Comparison of ENCODE assay signal across 8 cellular contexts in the genomic region with DNA sequence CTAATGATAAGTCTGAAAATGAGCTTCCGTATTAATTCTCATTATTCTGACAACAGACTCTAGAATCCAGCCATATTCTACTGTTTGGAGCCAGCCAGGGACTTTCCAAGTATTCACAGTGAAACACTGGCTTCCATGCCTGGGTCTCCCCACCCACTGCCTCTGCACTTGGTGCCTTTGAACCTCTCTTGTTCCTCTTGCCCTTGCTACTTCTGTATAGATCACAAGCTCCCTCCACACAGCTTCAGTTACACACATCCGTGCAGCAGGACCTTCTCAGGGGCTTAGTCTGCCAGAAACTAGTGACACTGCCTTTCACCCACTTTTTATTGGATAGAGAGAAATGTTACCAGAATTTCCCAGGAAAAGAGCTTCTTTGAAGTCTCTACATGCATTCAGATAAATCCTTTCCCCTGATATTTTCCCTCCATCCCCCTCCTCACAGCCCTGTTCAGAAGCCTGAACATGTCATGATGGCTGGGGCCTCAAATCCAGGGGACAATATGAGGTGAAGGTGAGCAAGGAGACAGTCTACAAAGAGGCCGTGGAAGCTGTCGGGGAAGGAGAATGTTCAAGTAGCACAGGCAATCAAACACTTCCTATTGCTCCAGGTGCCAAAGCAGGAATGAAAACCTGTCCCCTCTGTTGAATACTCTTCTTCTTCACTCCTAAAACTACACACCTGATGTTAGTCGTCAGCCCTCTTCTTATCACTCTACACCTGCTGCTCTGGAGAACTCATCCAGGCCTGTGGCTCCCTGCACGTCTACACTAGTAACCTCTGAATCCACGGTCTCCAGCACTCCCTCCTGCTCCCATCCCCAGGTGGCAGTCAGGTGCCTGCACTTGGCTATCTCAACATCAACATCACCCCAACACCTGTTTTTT. TPM values are rescaled to one million over a fixed set of nuclear protein-coding genes. Genes with fewer than 3 reads are reported as not detected.
DNase-seq lines count a peak whose midpoint lies in the region; ATAC-seq and TF ChIP-seq lines count a peak whose summit lies in the region.

No MANE protein-coding gene starts in this region.

- DNase-seq in GM12865 (ENCODE audit: low read depth) (peak; percentile 93), HT1080 (ENCODE audit: low read depth) (peak; percentile 3), psoas muscle (no peak), EL (no peak), posterior cingulate gyrus (no peak), NCI-H82 treated with DMSO at 0.1 percent for 48 hours (lab: John Stamatoyannopoulos, UW; ENCODE audit: unreplicated experiment) (no peak)

- no peaks in the 10 kb centered on the region for H3K36me3 ChIP-seq in duodenal mucosa (ENCODE audit: control insufficient read depth in 1 of 2, insufficient read depth in 2 of 2, low read length in 2 of 2)
- H3K36me3 ChIP-seq in psoas muscle (ENCODE audit: insufficient read depth in 1 of 2, low read depth in 1 of 2): no peaks in the 10 kb centered on the region

- H3K27me3 ChIP-seq in duodenal mucosa (ENCODE audit: control insufficient read depth in 1 of 2, insufficient read depth in 2 of 2, low read length in 2 of 2) (peaks cover 0 to 5% of the 10 kb centered on the region in 2 donors), psoas muscle (ENCODE audit: insufficient read depth in 3 of 3, low read length in 2 of 3) (peaks cover 0 to 5% (median 4%) of the 10 kb centered on the region in 3 donors)

- ATAC-seq in GM21423 (IDR thresholded peaks at IDR 0.05; ENCODE audit: unreplicated experiment): peak; percentile 70
- peak in 1 of 4 donors; percentile 51 for ATAC-seq in psoas muscle

- no peak overlapping the region for H3K9ac ChIP-seq in duodenal mucosa (ENCODE audit: low read depth in 1 of 2, low read length in 2 of 2)

- peaks cover 0 to 5% of the 10 kb centered on the region in 2 donors for H3K4me1 ChIP-seq in duodenal mucosa (ENCODE audit: control insufficient read depth in 1 of 2, insufficient read depth in 2 of 2, low read length in 2 of 2)
- H3K4me1 ChIP-seq in psoas muscle: no peaks in the 10 kb centered on the region

- TF ChIP-seq CTCF in GM12865 (IDR thresholded peaks at IDR 0.05; ENCODE audit: insufficient read depth, low read depth, low read length, missing control alignments) (no peak), psoas muscle (IDR thresholded peaks at IDR 0.05) (no peak)

- WGBS in psoas muscle, 3 donors: 42 to 59% (median 44%) methylated on average over 7 of the region's 7 CpGs

- H3K9me3 ChIP-seq in duodenal mucosa (ENCODE audit: control insufficient read depth in 1 of 2, low read length in 2 of 2) (no peaks in the 10 kb centered on the region), psoas muscle (no peaks in the 10 kb centered on the region)

- peak overlapping the region; percentile 54 for H3K4me3 ChIP-seq in GM12865 (ENCODE audit: low read depth, low read length)
- H3K4me3 ChIP-seq in duodenal mucosa (ENCODE audit: low read depth in 1 of 2, low read length in 2 of 2): no peak overlapping the region
- H3K4me3 ChIP-seq in psoas muscle: no peak overlapping the region

- H3K27ac ChIP-seq in duodenal mucosa (ENCODE audit: low read depth, low read length) (peak overlapping the region; percentile 26), psoas muscle (peak overlapping the region; percentile 51)

- intact Hi-C loops in psoas muscle (cut with DNase I): no loop called here
- intact Hi-C loops in posterior cingulate gyrus (cut with DNase I): no loop called here

RNA-seq across cellular contexts. Expression of a gene that starts 20.1 kb away (rescaled TPM):
- not detected in 2 replicates for total RNA-seq in HT1080 (2014; rRNA removed; shearing (Covaris generic))
- 0.09 TPM in 1 of 2 replicates, not detected in the other for polyA plus RNA-seq in HT1080 (2015; cell fraction: cytosol; rRNA removed)
- 0.11 and 0.28 TPM in 2 replicates for polyA plus RNA-seq in HT1080 (2015; cell fraction: nucleus; rRNA removed)
- total RNA-seq in psoas muscle: 1 to 10 TPM in 2 of 4 donors, under 1 TPM in 2; 0.48 to 1.5 (median 0.85) TPM
- under 1 TPM; 0.36 to 0.77 (median 0.58) TPM for polyA plus RNA-seq in psoas muscle

RNA-seq across cellular contexts. Expression of a gene that starts 43.9 kb away (rescaled TPM):
- total RNA-seq in HT1080 (2014; rRNA removed; shearing (Covaris generic)): 2.2 and 8.9 TPM in 2 replicates
- 7.0 and 8.3 TPM in 2 replicates for polyA plus RNA-seq in HT1080 (2015; cell fraction: cytosol; rRNA removed)
- 8.8 and 9.3 TPM in 2 replicates for polyA plus RNA-seq in HT1080 (2015; cell fraction: nucleus; rRNA removed)
- total RNA-seq in psoas muscle: 10 to 100 TPM; 13.8 to 52.6 (median 20.2) TPM
- polyA plus RNA-seq in psoas muscle: 10 to 100 TPM; 10.7 to 12.3 (median 10.9) TPM

RNA-seq across cellular contexts. Expression of a gene that starts 46.2 kb away (rescaled TPM):
- total RNA-seq in HT1080 (2014; rRNA removed; shearing (Covaris generic)): 12.7 and 33.5 TPM in 2 replicates
- 11.7 and 14.2 TPM in 2 replicates for polyA plus RNA-seq in HT1080 (2015; cell fraction: cytosol; rRNA removed)
- 7.1 and 16.0 TPM in 2 replicates for polyA plus RNA-seq in HT1080 (2015; cell fraction: nucleus; rRNA removed)
- 10 to 100 TPM; 11.9 to 33.2 (median 18.3) TPM for total RNA-seq in psoas muscle
- 10 to 100 TPM; 11.0 to 17.9 (median 11.1) TPM for polyA plus RNA-seq in psoas muscle

Comparison
In these comparisons a context has a peak if more than half of its experiments do, and no peak if none do; other contexts are left out.
1. DNase-seq: peak in GM12865 (single experiment) and HT1080 (single experiment); none in psoas muscle (0 of 2), EL (single experiment), posterior cingulate gyrus (0 of 10) and NCI-H82 treated with DMSO at 0.1 percent for 48 hours (single experiment).